ENCODE assay signal across 1 cellular context in genomic region chr3:45994661-45995369, GRCh38.
TF ChIP-seq lines count a peak whose summit lies in the region.

No MANE protein-coding gene starts in this region.

TF ChIP-seq in HepG2, 621 proteins besides CTCF, POLR2A, EP300 and RAD21 (continued from another document):
- no peak for TF ChIP-seq ZBTB40 (IDR thresholded peaks at IDR 0.05)
- TF ChIP-seq ZBTB40 (CRISPR knock-in tag; IDR thresholded peaks at IDR 0.05): no peak
- TF ChIP-seq SRSF1 (optimal IDR thresholded peaks at IDR 0.05; ENCODE audit: low read depth, low read length): no peak
- no peak for TF ChIP-seq BRCA1 (CRISPR knock-in tag; IDR thresholded peaks at IDR 0.05)
- TF ChIP-seq ZNF3 (CRISPR knock-in tag; IDR thresholded peaks at IDR 0.05): no peak
- TF ChIP-seq RARA (CRISPR knock-in tag; IDR thresholded peaks at IDR 0.05): no peak
- TF ChIP-seq ZXDC (CRISPR knock-in tag; IDR thresholded peaks at IDR 0.05): no peak
- no peak for TF ChIP-seq HMG20B (CRISPR knock-in tag; conservative IDR thresholded peaks at IDR 0.05)
- TF ChIP-seq CENPX (CRISPR knock-in tag; IDR thresholded peaks at IDR 0.05): no peak
- TF ChIP-seq BRD4 (CRISPR knock-in tag; IDR thresholded peaks at IDR 0.05): peak; percentile 2; the same call in 1 of the 2 replicates
- TF ChIP-seq CC2D1A (CRISPR knock-in tag; IDR thresholded peaks at IDR 0.05): no peak
- TF ChIP-seq ZNF382 (CRISPR knock-in tag; IDR thresholded peaks at IDR 0.05; ENCODE audit: borderline replicate concordance): no peak
- TF ChIP-seq MNT (IDR thresholded peaks at IDR 0.05): peak; percentile 97
- TF ChIP-seq ZNF281 (CRISPR knock-in tag; IDR thresholded peaks at IDR 0.05; ENCODE audit: borderline replicate concordance): peak; percentile 54; the same call in 1 of the 2 replicates
- TF ChIP-seq MTF1 (CRISPR knock-in tag; IDR thresholded peaks at IDR 0.05): no peak
- TF ChIP-seq SRY (CRISPR knock-in tag; IDR thresholded peaks at IDR 0.05): 0 out of 2 replicates have a peak, but pooled peaks have one; percentile 14
- TF ChIP-seq HMGXB3 (CRISPR knock-in tag; IDR thresholded peaks at IDR 0.05; ENCODE audit: borderline replicate concordance): no peak
- TF ChIP-seq MEF2D (CRISPR knock-in tag; IDR thresholded peaks at IDR 0.05): no peak
- TF ChIP-seq ZSCAN29 (CRISPR knock-in tag; conservative IDR thresholded peaks at IDR 0.05): no peak
- no peak for TF ChIP-seq CBX2 (IDR thresholded peaks at IDR 0.05; ENCODE audit: low read depth, low read length)
- TF ChIP-seq CBX2 (CRISPR knock-in tag; IDR thresholded peaks at IDR 0.05; ENCODE audit: low read depth): no peak
- no peak for TF ChIP-seq HOMEZ (CRISPR knock-in tag; IDR thresholded peaks at IDR 0.05; ENCODE audit: low read depth)
- TF ChIP-seq GZF1 (CRISPR knock-in tag; IDR thresholded peaks at IDR 0.05): 0 out of 2 replicates have a peak, but pooled peaks have one; percentile 14
TF ChIP-seq in HepG2: peak in this region for 5.
